In the genomic region with DNA sequence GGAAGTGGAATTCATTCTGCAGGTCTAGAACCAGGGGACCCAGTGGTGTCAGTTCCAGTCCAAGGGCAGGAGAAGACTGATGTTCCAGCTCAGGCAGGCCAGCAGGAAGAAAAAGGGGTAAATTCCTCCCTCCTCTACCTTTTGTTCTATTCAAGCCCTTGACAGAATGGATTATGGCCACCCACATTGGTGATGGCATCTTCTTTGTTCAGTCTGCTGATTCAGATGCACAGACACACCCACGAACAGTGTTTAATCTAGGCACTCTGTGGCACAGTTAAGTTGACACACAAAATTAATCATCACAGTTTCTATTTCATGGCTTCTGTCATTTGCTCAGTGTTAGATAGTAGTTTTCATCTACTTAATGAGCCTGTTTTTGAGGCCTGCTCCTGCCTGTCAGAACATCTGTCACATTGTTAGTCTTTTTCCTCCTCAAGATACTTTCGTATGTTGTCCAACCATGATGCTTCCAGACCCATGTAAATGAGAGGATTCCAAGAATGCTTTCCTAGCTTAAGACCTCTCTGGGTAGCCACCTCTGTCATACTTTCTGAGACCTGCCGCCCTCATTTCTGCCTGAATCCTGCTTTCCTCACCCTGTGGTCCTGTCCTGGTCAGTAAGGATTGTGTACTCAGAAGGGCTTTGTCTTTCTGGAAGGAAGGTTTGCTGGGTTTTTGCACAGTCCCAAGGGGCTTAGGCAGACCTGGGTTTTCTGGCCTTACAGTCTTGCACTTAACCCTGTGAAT, we compare ENCODE assay signal across 12 cellular contexts.
A peak's percentile ranks its signal among the peaks of the same experiment; 100 is the strongest.
DNase-seq lines count a peak whose midpoint lies in the region; ATAC-seq and TF ChIP-seq lines count a peak whose summit lies in the region.
"Had no signal": no experiment of that assay in that cellular context is flagged by ENCODE, and none has a peak within 500 bp of the region (broad histone marks: within the 10 kb centered on the region; RNA-seq: fewer than 3 reads in every experiment).

No MANE protein-coding gene starts in this region.

- H3K27me3 ChIP-seq in SJCRH30: no peaks in the 10 kb centered on the region
- no peaks in the 10 kb centered on the region for H3K27me3 ChIP-seq in esophagus squamous epithelium
- H3K27me3 ChIP-seq: right lobe of liver had no signal

- H3K27ac ChIP-seq in SJCRH30 (peak overlapping the region; percentile 3; the same call in 1 of the 2 replicates), esophagus squamous epithelium (peak overlapping the region; percentile 17 to 73 (median 62))
- H3K27ac ChIP-seq: coronary artery, right lobe of liver had no signal

- TF ChIP-seq CTCF in esophagus squamous epithelium (IDR thresholded peaks at IDR 0.05): no peak

- WGBS in esophagus squamous epithelium, 2 donors: 43 to 50% methylated on average over 3 of the region's 3 CpGs

- H3K9me3 ChIP-seq in SJCRH30 (replicated peaks) (no peaks in the 10 kb centered on the region), esophagus squamous epithelium (no peaks in the 10 kb centered on the region)
- H3K9me3 ChIP-seq: right lobe of liver had no signal

- intact Hi-C loops in esophagus squamous epithelium (cut with DNase I): no loop called here

- TF ChIP-seq POLR2A in esophagus squamous epithelium (IDR thresholded peaks at IDR 0.05): no peak

- H3K4me3 ChIP-seq in SJCRH30: no peak overlapping the region
- H3K4me3 ChIP-seq in esophagus squamous epithelium: no peak overlapping the region
- H3K4me3 ChIP-seq: coronary artery, right lobe of liver had no signal

- H3K36me3 ChIP-seq in SJCRH30 (peaks cover 18% of the 10 kb centered on the region), esophagus squamous epithelium (peaks cover 0 to 15% (median 0%) of the 10 kb centered on the region in 3 donors)

- H3K4me1 ChIP-seq in SJCRH30 (peaks cover 37% of the 10 kb centered on the region), esophagus squamous epithelium (peaks cover 4 to 27% (median 9%) of the 10 kb centered on the region in 3 donors)
- H3K4me1 ChIP-seq: right lobe of liver had no signal

- ATAC-seq in HG02571 (IDR thresholded peaks at IDR 0.05; ENCODE audit: unreplicated experiment): no peak
- ATAC-seq: HCT116, T-cell had no signal

- DNase-seq in activated T-cell treated with anti-CD3 and anti-CD28 coated beads for 48 hours (ENCODE audit: low read depth) (peak; percentile 8), activated T-cell treated with anti-CD3 and anti-CD28 coated beads for 4 hours (no peak), SJCRH30 (peak in 1 of 2 experiments; percentile 30), esophagus squamous epithelium (lab: John Stamatoyannopoulos, UW) (no peak), NCI-H2196 treated with DMSO at 0.1 percent for 48 hours (lab: John Stamatoyannopoulos, UW; ENCODE audit: unreplicated experiment) (no peak), GOT3 (lab: John Stamatoyannopoulos, UW) (no peak)
- peak; percentile 23 for DNase-seq in stimulated activated CD4-positive, alpha-beta T cell treated with anti-CD3 and anti-CD28 coated beads, Interleukin-4, amount 100 ng/mL, for 24 hours
- DNase-seq: right lobe of liver, T-cell had no signal

Comparison
In these comparisons a context has a peak if more than half of its experiments do, and no peak if none do; other contexts are left out.
1. DNase-seq: peak in activated T-cell treated with anti-CD3 and anti-CD28 coated beads for 48 hours (single experiment) and stimulated activated CD4-positive, alpha-beta T cell treated with anti-CD3 and anti-CD28 coated beads, Interleukin-4, amount 100 ng/mL, for 24 hours (single experiment); none in activated T-cell treated with anti-CD3 and anti-CD28 coated beads for 4 hours (single experiment), esophagus squamous epithelium (single experiment), NCI-H2196 treated with DMSO at 0.1 percent for 48 hours (single experiment) and GOT3 (single experiment).